ENCODE assay signal across 13 cellular contexts in the genomic region with DNA sequence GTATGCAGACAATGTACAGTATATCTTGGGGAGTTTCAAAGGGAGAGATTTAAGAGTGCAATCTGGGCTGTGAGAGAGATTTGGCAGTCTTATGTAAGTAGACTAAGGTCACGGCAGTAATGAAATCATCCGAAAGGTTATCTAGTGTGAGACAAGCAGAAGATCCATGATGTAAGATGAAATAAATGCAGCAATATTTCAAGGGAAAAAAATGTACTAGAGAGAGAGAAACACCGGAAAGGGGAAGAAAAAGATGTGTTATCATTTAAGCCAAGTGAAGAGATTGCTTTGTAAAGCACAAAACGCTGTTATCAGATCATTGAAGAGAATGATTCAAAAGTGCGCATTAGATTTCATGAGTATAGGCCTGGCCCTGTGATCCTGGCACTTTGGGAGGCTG.
"Had no signal": no experiment of that assay in that cellular context is flagged by ENCODE, and none has a peak within 500 bp of the region (broad histone marks: within the 10 kb centered on the region; RNA-seq: fewer than 3 reads in every experiment).

No MANE protein-coding gene starts in this region.

- H3K27me3 ChIP-seq: ascending aorta, breast epithelium, esophagus muscularis mucosa, heart right ventricle, spleen, tibial artery had no signal

- H3K4me1 ChIP-seq: breast epithelium had no signal

- H3K27ac ChIP-seq: ascending aorta, breast epithelium, coronary artery, esophagus muscularis mucosa, spleen, tibial artery had no signal

- DNase-seq: activated T-cell treated with anti-CD3 and anti-CD28 coated beads, Interleukin-2, amount 50 U/mL, for 1 hour; heart right ventricle; kidney; naive thymus-derived CD4-positive, alpha-beta T cell; spleen; stimulated activated CD4-positive, alpha-beta T cell treated with anti-CD3 and anti-CD28 coated beads, Interleukin-4, amount 100 ng/mL, for 24 hours; stimulated activated naive CD8-positive, alpha-beta T cell treated with anti-CD3 and anti-CD28 coated beads, Interleukin-15, Interleukin-2, amounts not matched to agents 100 U/mL and 50 U/mL, for 24 hours; T-cell; tibial artery had no signal

- H3K4me3 ChIP-seq: ascending aorta, breast epithelium, coronary artery, esophagus muscularis mucosa, heart right ventricle, spleen, tibial artery had no signal

- H3K36me3 ChIP-seq: ascending aorta, breast epithelium, esophagus muscularis mucosa, heart right ventricle, spleen, tibial artery had no signal

- H3K9me3 ChIP-seq: ascending aorta, breast epithelium, esophagus muscularis mucosa, spleen, tibial artery had no signal
